10 cellular contexts compared by ENCODE assay signal in genomic region chr1:65425697-65426096, GRCh38.
DNase-seq lines count a peak whose midpoint lies in the region; ATAC-seq and TF ChIP-seq lines count a peak whose summit lies in the region.
"Had no signal": no experiment of that assay in that cellular context is flagged by ENCODE, and none has a peak within 500 bp of the region (broad histone marks: within the 10 kb centered on the region; RNA-seq: fewer than 3 reads in every experiment).

No MANE protein-coding gene starts in this region.

- H3K27me3 ChIP-seq in HUES6 (ENCODE audit: control insufficient read depth, insufficient read depth, low read length) (no peaks in the 10 kb centered on the region), brain microvascular endothelial cell (replicated peaks) (no peaks in the 10 kb centered on the region)

- H3K9me3 ChIP-seq in HUES6 (ENCODE audit: control insufficient read depth, insufficient read depth, low read depth, low read length): no peaks in the 10 kb centered on the region

- H3K36me3 ChIP-seq in HUES6 (ENCODE audit: control insufficient read depth, insufficient read depth, low read length): peaks cover 26% of the 10 kb centered on the region
- H3K36me3 ChIP-seq in brain microvascular endothelial cell (replicated peaks): peaks cover 24% of the 10 kb centered on the region

- in situ Hi-C loops in brain microvascular endothelial cell (cut with HindIII; ENCODE audit: low pct_ligation_motif_present, low sequenced_read_pairs): no loop called here

- H3K9ac ChIP-seq in HUES6 (ENCODE audit: low read length): no peak overlapping the region

- TF ChIP-seq CTCF in brain microvascular endothelial cell (IDR thresholded peaks at IDR 0.05; ENCODE audit: low read depth, low read length, missing control alignments): no peak

- H3K27ac ChIP-seq in HUES6 (ENCODE audit: low read depth, low read length): peak overlapping the region; percentile 72
- H3K27ac ChIP-seq in brain microvascular endothelial cell: peak overlapping the region; percentile 84

- no peak overlapping the region for H3K4me3 ChIP-seq in HUES6 (ENCODE audit: low read depth, low read length)
- no peak overlapping the region for H3K4me3 ChIP-seq in brain microvascular endothelial cell (ENCODE audit: low read depth, low read length)

- ATAC-seq in GM18520 (IDR thresholded peaks at IDR 0.05; ENCODE audit: unreplicated experiment): no peak
- no peak for ATAC-seq in HG03039 (IDR thresholded peaks at IDR 0.05; ENCODE audit: unreplicated experiment)

- H3K4me1 ChIP-seq in HUES6 (ENCODE audit: control insufficient read depth, insufficient read depth, low read length): peaks cover 46% of the 10 kb centered on the region

- DNase-seq in AG08395 (ENCODE audit: low spot score): peak; percentile 81
- peak; percentile 78 for DNase-seq in brain microvascular endothelial cell
- DNase-seq in iPS-NIHi11 (ENCODE audit: low spot score): peak; percentile 17
- no peak for DNase-seq in NCI-H2029 (lab: John Stamatoyannopoulos, UW)
- no peak for DNase-seq in NCI-H1417 treated with DMSO at 0.1 percent for 48 hours (lab: John Stamatoyannopoulos, UW)
- DNase-seq: NCI-H1930, SIG-M5 had no signal

Comparison
In these comparisons a context has a peak if more than half of its experiments do, and no peak if none do; other contexts are left out.
1. DNase-seq: peak in AG08395 (single experiment), brain microvascular endothelial cell (single experiment) and iPS-NIHi11 (single experiment); none in NCI-H2029 (single experiment) and NCI-H1417 treated with DMSO at 0.1 percent for 48 hours (single experiment).